Comparison of ENCODE assay signal across 8 cellular contexts in genomic region chr12:121238604-121239334, GRCh38. TPM values are rescaled to one million over a fixed set of nuclear protein-coding genes. Genes with fewer than 3 reads are reported as not detected.
DNase-seq lines count a peak whose midpoint lies in the region; TF ChIP-seq lines count a peak whose summit lies in the region.

No MANE protein-coding gene starts in this region.

- no peak overlapping the region for H2AFZ ChIP-seq in hepatocyte

- H3K4me3 Mint-ChIP-seq in activated naive CD4-positive, alpha-beta T cell treated with anti-CD3 and anti-CD28 coated beads for 36 hours: no peak overlapping the region

- no peak overlapping the region for H3K4me2 ChIP-seq in hepatocyte

- H3K4me1 ChIP-seq in hepatocyte (ENCODE audit: insufficient read depth) (peaks cover 11% of the 10 kb centered on the region), transverse colon (peaks cover 0 to 38% (median 23%) of the 10 kb centered on the region in 4 donors)

- intact Hi-C loops in activated naive CD4-positive, alpha-beta T cell treated with anti-CD3 and anti-CD28 coated beads for 36 hours (cut with micrococcal nuclease): no loop called here
- intact Hi-C loops in transverse colon (cut with DNase I; ENCODE audit: low total_unique reads): no loop called here

- H3K27me3 ChIP-seq in hepatocyte: no peaks in the 10 kb centered on the region
- no peaks in the 10 kb centered on the region for H3K27me3 ChIP-seq in transverse colon

- no peak for TF ChIP-seq EP300 in transverse colon (IDR thresholded peaks at IDR 0.05; ENCODE audit: low read depth)

- CTCF ChIA-PET in activated naive CD4-positive, alpha-beta T cell treated with anti-CD3 and anti-CD28 coated beads for 36 hours (lab: Charles Lee): interaction anchor here (0.6 to 2.2 kb wide), 7 partner anchors 8 to 295 kb away, joined by 3 to 8 read pairs (median 5); no protein-coding TSS in a partner anchor

- no peaks in the 10 kb centered on the region for H3K9me2 ChIP-seq in hepatocyte (replicated peaks; ENCODE audit: insufficient read depth)

- no peaks in the 10 kb centered on the region for H3K79me2 ChIP-seq in hepatocyte

- TF ChIP-seq CTCF in hepatocyte (IDR thresholded peaks at IDR 0.05; ENCODE audit: poor library complexity): no peak
- TF ChIP-seq CTCF in transverse colon (IDR thresholded peaks at IDR 0.05): no peak

- H3K27ac ChIP-seq in hepatocyte (peak overlapping the region; percentile 31), transverse colon (peak overlapping the region; percentile 58 to 79 (median 74))

- no peak for DNase-seq in activated naive CD4-positive, alpha-beta T cell treated with anti-CD3 and anti-CD28 coated beads for 36 hours
- DNase-seq in activated naive CD4-positive, alpha-beta T cell treated with Interleukin-2 at 50 U/mL for 16 hours: no peak
- DNase-seq in NOMO-1 treated with DMSO at 0.1 percent for 48 hours (lab: John Stamatoyannopoulos, UW; ENCODE audit: unreplicated experiment) (peak; percentile 48), hepatocyte (ENCODE audit: low spot score) (no peak), transverse colon (no peak), NCI-H1048 (lab: John Stamatoyannopoulos, UW) (no peak), OCI-M1 (lab: John Stamatoyannopoulos, UW) (no peak)
- DNase-seq in activated T-cell treated with anti-CD3 and anti-CD28 coated beads, Interleukin-2, amount 50 U/mL, for 1 hour: no peak

- peak overlapping the region; percentile 41 for H3K27ac Mint-ChIP-seq in activated naive CD4-positive, alpha-beta T cell treated with anti-CD3 and anti-CD28 coated beads for 36 hours

- no peaks in the 10 kb centered on the region for H3K27me3 Mint-ChIP-seq in activated naive CD4-positive, alpha-beta T cell treated with anti-CD3 and anti-CD28 coated beads for 36 hours (ENCODE audit: low read depth)

- peaks cover 24% of the 10 kb centered on the region for H3K36me3 Mint-ChIP-seq in activated naive CD4-positive, alpha-beta T cell treated with anti-CD3 and anti-CD28 coated beads for 36 hours (ENCODE audit: low read depth)

- TF ChIP-seq POLR2A in transverse colon (IDR thresholded peaks at IDR 0.05): no peak

- H3K9me3 ChIP-seq in hepatocyte (ENCODE audit: low read depth): no peaks in the 10 kb centered on the region
- H3K9me3 ChIP-seq in transverse colon: no peaks in the 10 kb centered on the region

- WGBS in hepatocyte (ENCODE audit: low lambda C conversion rate, missing lambda C conversion rate): 78% methylated on average over 7 of the region's 7 CpGs
- 64% methylated on average over 7 of the region's 7 CpGs; no CpG with 5 or more reads in 1 of the 2 donors for WGBS in transverse colon (ENCODE audit: low coverage in 1 of 2), 2 donors

- H3K4me1 Mint-ChIP-seq in activated naive CD4-positive, alpha-beta T cell treated with anti-CD3 and anti-CD28 coated beads for 36 hours (ENCODE audit: low read depth): peaks cover 34% of the 10 kb centered on the region

- H4K20me1 ChIP-seq in hepatocyte (ENCODE audit: insufficient read depth, poor library complexity, severe bottlenecking): no peaks in the 10 kb centered on the region

- in situ Hi-C loops in transverse colon (cut with MboI; ENCODE audit: low pct_ligation_motif_present in 1 of 4, low pct_unique_long_range_greater_than_20kb in 1 of 4, low sequenced_read_pairs in 3 of 4): no loop called here

- no peaks in the 10 kb centered on the region for H3K9me3 Mint-ChIP-seq in activated naive CD4-positive, alpha-beta T cell treated with anti-CD3 and anti-CD28 coated beads for 36 hours

- H3K4me3 ChIP-seq in hepatocyte (no peak overlapping the region), transverse colon (no peak overlapping the region)

- H3K36me3 ChIP-seq in hepatocyte (replicated peaks; ENCODE audit: insufficient read depth, low read depth) (no peaks in the 10 kb centered on the region), transverse colon (peaks cover 0 to 10% (median 0%) of the 10 kb centered on the region in 4 donors)

RNA-seq across cellular contexts. Expression of gene P2RX4, which starts 28.8 kb away (rescaled TPM):
- total RNA-seq in activated naive CD4-positive, alpha-beta T cell treated with anti-CD3 and anti-CD28 coated beads for 36 hours: 10 to 100 TPM; 14.2 to 18.0 TPM
- 81.8 and 114 TPM in 2 replicates for total RNA-seq in hepatocyte
- polyA plus RNA-seq in hepatocyte: 68.1 and 94.6 TPM in 2 replicates
- total RNA-seq in transverse colon: 100 to 1,000 TPM; 103 to 435 (median 217) TPM

RNA-seq across cellular contexts. Expression of gene CAMKK2, which starts 57.7 kb away (rescaled TPM):
- total RNA-seq in activated naive CD4-positive, alpha-beta T cell treated with anti-CD3 and anti-CD28 coated beads for 36 hours: 10 to 100 TPM; 14.8 to 18.8 TPM
- total RNA-seq in hepatocyte (20.2 and 21.5 TPM in 2 replicates), transverse colon (100 to 1,000 TPM in 1 of 4 donors, 10 to 100 TPM in 3; 17.5 to 155 (median 47.7) TPM)
- 16.3 and 21.9 TPM in 2 replicates for polyA plus RNA-seq in hepatocyte
